In the genomic region with DNA sequence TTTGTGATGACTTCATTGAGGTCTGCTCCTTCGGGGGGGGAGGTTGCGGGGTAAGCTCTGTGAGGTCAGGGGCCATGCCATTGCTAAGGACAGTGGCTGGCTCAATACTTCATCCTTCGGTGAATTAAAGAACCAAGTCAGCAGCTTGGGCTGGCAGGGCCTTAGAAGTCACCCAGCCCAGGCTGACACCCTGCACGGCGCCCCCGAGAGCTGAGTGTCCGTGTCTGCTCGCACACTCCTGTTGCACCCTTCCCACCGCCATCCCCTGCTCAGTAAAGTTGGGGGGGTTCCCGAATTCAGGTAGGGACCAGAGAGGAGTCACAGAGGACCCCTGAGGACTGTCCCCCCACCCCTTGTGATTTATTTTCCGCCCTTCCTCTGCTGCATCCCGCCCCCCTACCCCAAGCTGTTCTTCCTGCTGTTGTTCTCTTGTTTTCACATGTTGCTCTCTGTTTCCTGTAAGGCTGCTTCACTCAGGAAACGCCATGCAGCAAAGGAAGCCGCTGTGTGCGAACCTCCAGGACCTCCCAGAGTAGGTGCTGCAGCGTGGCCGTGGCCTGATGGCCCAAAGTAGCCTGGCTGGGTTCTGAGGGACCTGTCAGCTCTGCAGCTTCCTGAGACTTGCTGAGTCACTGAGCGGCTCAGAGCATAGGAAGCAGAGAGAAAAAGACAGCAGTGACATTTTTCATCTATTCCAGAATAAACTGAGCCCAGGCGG, we compare ENCODE assay signal across 8 cellular contexts. TPM values are rescaled to one million over a fixed set of nuclear protein-coding genes. Genes with fewer than 3 reads are reported as not detected.
A peak's percentile ranks its signal among the peaks of the same experiment; 100 is the strongest.
DNase-seq lines count a peak whose midpoint lies in the region; ATAC-seq, FAIRE-seq and TF ChIP-seq lines count a peak whose summit lies in the region.

No MANE protein-coding gene starts in this region.

- H3K4me2 ChIP-seq in endothelial cell of umbilical vein (ENCODE audit: insufficient read depth, low read length), result peak overlapping the region; percentile 56
- no peak overlapping the region for H3K4me2 ChIP-seq in SK-N-SH

- TF ChIP-seq CTCF in endothelial cell of umbilical vein (IDR thresholded peaks at IDR 0.05; ENCODE audit: extremely low read depth in 1 of 2, insufficient read depth in 1 of 2, low read depth in 1 of 2, low read length in 2 of 2), result no peak
- no peak for TF ChIP-seq CTCF in SK-N-SH (IDR thresholded peaks at IDR 0.05)

- peak; percentile 99 for FAIRE-seq in endothelial cell of umbilical vein (lab: Jason Lieb, UNC)

- H3K9ac ChIP-seq in endothelial cell of umbilical vein (replicated peaks; ENCODE audit: extremely low read depth, insufficient read depth, low read length) (peak overlapping the region; percentile 44), SK-N-SH (no peak overlapping the region)

- peak; percentile 90 for TF ChIP-seq POLR2A in endothelial cell of umbilical vein (IDR thresholded peaks at IDR 0.05; ENCODE audit: low read depth, low read length)

- dilution Hi-C loops in endothelial cell of umbilical vein (cut with MboI; ENCODE audit: extremely low pct_ligation_motif_present, low sequenced_read_pairs), result no loop called here

- TF ChIP-seq EP300 in SK-N-SH (IDR thresholded peaks at IDR 0.05; ENCODE audit: borderline replicate concordance in 1 of 2, low read depth in 1 of 2, low read length in 1 of 2), result no peak

- H4K20me1 ChIP-seq in endothelial cell of umbilical vein (replicated peaks; ENCODE audit: control insufficient read depth, extremely low read depth, insufficient read depth, low read length) (no peaks in the 10 kb centered on the region), SK-N-SH (ENCODE audit: insufficient read depth) (no peaks in the 10 kb centered on the region)

- no peaks in the 10 kb centered on the region for H3K79me2 ChIP-seq in endothelial cell of umbilical vein (ENCODE audit: control insufficient read depth, insufficient read depth, low read length)
- H3K79me2 ChIP-seq in SK-N-SH (ENCODE audit: insufficient read depth), result no peaks in the 10 kb centered on the region

- no peaks in the 10 kb centered on the region for H3K27me3 ChIP-seq in endothelial cell of umbilical vein (ENCODE audit: control insufficient read depth in 2 of 2, insufficient read depth in 2 of 2, low read length in 2 of 2)
- no peaks in the 10 kb centered on the region for H3K27me3 ChIP-seq in SK-N-SH (ENCODE audit: insufficient read depth)

- TF ChIP-seq RAD21 in SK-N-SH (IDR thresholded peaks at IDR 0.05; ENCODE audit: low read length), result no peak

- H3K9me3 ChIP-seq in endothelial cell of umbilical vein (replicated peaks; ENCODE audit: control insufficient read depth, insufficient read depth, low read length), result no peaks in the 10 kb centered on the region
- no peaks in the 10 kb centered on the region for H3K9me3 ChIP-seq in SK-N-SH

- WGBS in SK-N-SH (ENCODE audit: low lambda C conversion rate), result 80% methylated on average over 14 of the region's 19 CpGs

- H3K4me1 ChIP-seq in endothelial cell of umbilical vein (ENCODE audit: control insufficient read depth, extremely low read depth, insufficient read depth, low read length) (peaks cover 33% of the 10 kb centered on the region), SK-N-SH (ENCODE audit: control insufficient read depth in 1 of 2, insufficient read depth in 2 of 2, low read depth in 1 of 2, low read length in 1 of 2) (peaks cover 0 to 8% of the 10 kb centered on the region in 2 experiments; a peak in 1 of 4 replicates)

- H3K27ac ChIP-seq in endothelial cell of umbilical vein (ENCODE audit: insufficient read depth, low read depth, low read length) (peak overlapping the region; percentile 86), skin epidermis (peak overlapping the region in 18 of 21 experiments; percentile 17 to 86 (median 64)), SK-N-SH (ENCODE audit: low read depth in 2 of 2, low read length in 1 of 2) (no peak overlapping the region)

- POLR2A ChIA-PET in endothelial cell of umbilical vein (lab: Charles Lee), result interaction anchor here (1.0 to 1.4 kb wide), 3 partner anchors 10 to 107 kb away, joined by 4 to 9 read pairs (median 5); a partner anchor contains a TSS
- POLR2A ChIA-PET in SK-N-SH (lab: Yijun Ruan, JAX), result no interaction called here

- no peaks in the 10 kb centered on the region for H3F3A ChIP-seq in SK-N-SH (replicated peaks; ENCODE audit: insufficient read depth)

- CTCF ChIA-PET in endothelial cell of umbilical vein (lab: Charles Lee) (interaction anchor here (1.0 to 4.7 kb wide), 11 partner anchors 9 to 230 kb away, joined by 3 to 54 read pairs (median 12); a partner anchor contains a TSS), SK-N-SH (lab: Yijun Ruan, JAX) (interaction anchor here (1.6 to 7.3 kb wide), 5 partner anchors 10 to 45 kb away, joined by 4 to 46 read pairs (median 9); no protein-coding TSS in a partner anchor)

- DNase-seq in GM19238 (ENCODE audit: insufficient read length, low spot score) (peak; percentile 40), endothelial cell of umbilical vein (ENCODE audit: low read depth, low spot score) (peak; percentile 97), SK-N-SH (no peak), pons (ENCODE audit: low spot score) (no peak)
- DNase-seq in activated CD4-positive, alpha-beta T cell treated with anti-CD3 and anti-CD28 coated beads for 48 hours, result peak; percentile 56

- H3K4me3 ChIP-seq in endothelial cell of umbilical vein (replicated peaks in 1 of 3; ENCODE audit: insufficient read depth in 1 of 3, low read depth in 1 of 3, low read length in 3 of 3) (peak overlapping the region in 1 of 3 experiments; percentile 2), skin epidermis (no peak overlapping the region), SK-N-SH (ENCODE audit: low read depth in 2 of 2, low read length in 1 of 2) (no peak overlapping the region)

- no peak for ATAC-seq in GM21528 (IDR thresholded peaks at IDR 0.05; ENCODE audit: low FRiP score, unreplicated experiment)
- no peak for ATAC-seq in GM18870 (IDR thresholded peaks at IDR 0.05; ENCODE audit: unreplicated experiment)

- intact Hi-C loops in endothelial cell of umbilical vein (cut with micrococcal nuclease), result loop anchor here (1.0 to 2.0 kb wide), 3 partner anchors 10 to 15 kb away; a partner anchor contains a TSS

- H2AFZ ChIP-seq in endothelial cell of umbilical vein (ENCODE audit: low read depth, low read length) (peak overlapping the region; percentile 1), SK-N-SH (ENCODE audit: low read depth) (no peak overlapping the region)

- H3K9me2 ChIP-seq in SK-N-SH, result no peaks in the 10 kb centered on the region

- BruUV-seq in endothelial cell of umbilical vein (replicated peaks; lab: Mats Ljungman, UMichigan), result no TSS peak

- H3K36me3 ChIP-seq in endothelial cell of umbilical vein (ENCODE audit: control insufficient read depth in 2 of 2, extremely low read depth in 1 of 2, insufficient read depth in 2 of 2, low read length in 2 of 2), result no peaks in the 10 kb centered on the region
- no peaks in the 10 kb centered on the region for H3K36me3 ChIP-seq in SK-N-SH (replicated peaks in 1 of 2; ENCODE audit: control insufficient read depth in 1 of 2, insufficient read depth in 2 of 2, low read length in 1 of 2)

- H3K9me1 ChIP-seq in endothelial cell of umbilical vein (replicated peaks; ENCODE audit: control insufficient read depth, extremely low read depth, insufficient read depth, low read length), result no peaks in the 10 kb centered on the region

TF ChIP-seq in endothelial cell of umbilical vein, 7 proteins besides CTCF, POLR2A, EP300 and RAD21 (continues in another document):
- TF ChIP-seq GATA2 (IDR thresholded peaks at IDR 0.05; ENCODE audit: insufficient read depth, insufficient read length, low read depth, low read length), result no peak

RNA-seq across cellular contexts. Expression of a gene that starts 14.4 kb away (rescaled TPM):
- total RNA-seq in endothelial cell of umbilical vein, result 0.58 and 0.73 TPM in 2 replicates
- polyA plus RNA-seq in endothelial cell of umbilical vein (1.3 and 1.6 TPM in 2 replicates), SK-N-SH (2012; rRNA removed) (not detected in 2 replicates)
- polyA plus RNA-seq in endothelial cell of umbilical vein (2011; cell fraction: cytosol; rRNA removed), result 0.44 and 0.51 TPM in 2 replicates
- 1.7 and 3.1 TPM in 2 replicates for polyA plus RNA-seq in endothelial cell of umbilical vein (2011; cell fraction: nucleus; rRNA removed)
- 0.05 and 0.31 TPM in 2 replicates for polyA plus RNA-seq in endothelial cell of umbilical vein (2012)
- 0.19 and 1.6 TPM in 2 replicates for polyA minus RNA-seq in endothelial cell of umbilical vein
- polyA minus RNA-seq in endothelial cell of umbilical vein (2011; cell fraction: cytosol; rRNA and poly(A)+ RNA removed), result not detected
- 0.48 and 0.87 TPM in 2 replicates for polyA minus RNA-seq in endothelial cell of umbilical vein (2011; cell fraction: nucleus; rRNA and poly(A)+ RNA removed)
- not detected in 2 replicates for polyA plus RNA-seq in SK-N-SH (2012; cell fraction: cytosol; rRNA removed)
- not detected in 2 replicates for polyA plus RNA-seq in SK-N-SH (2012; cell fraction: nucleus; rRNA removed)

RNA-seq across cellular contexts. Expression of a gene that starts 21.7 kb away (rescaled TPM):
- 0.21 and 0.62 TPM in 2 replicates for total RNA-seq in endothelial cell of umbilical vein
- polyA plus RNA-seq in endothelial cell of umbilical vein, result 0.04 and 0.10 TPM in 2 replicates
- polyA plus RNA-seq in endothelial cell of umbilical vein (2011; cell fraction: cytosol; rRNA removed), result 0.09 and 0.10 TPM in 2 replicates
- polyA plus RNA-seq in endothelial cell of umbilical vein (2011; cell fraction: nucleus; rRNA removed), result 0.21 and 0.25 TPM in 2 replicates
- 0.16 TPM in 1 of 2 replicates, not detected in the other for polyA plus RNA-seq in endothelial cell of umbilical vein (2012)
- 0.05 and 0.40 TPM in 2 replicates for polyA minus RNA-seq in endothelial cell of umbilical vein
- polyA minus RNA-seq in endothelial cell of umbilical vein (2011; cell fraction: cytosol; rRNA and poly(A)+ RNA removed), result not detected
- 0.05 and 0.19 TPM in 2 replicates for polyA minus RNA-seq in endothelial cell of umbilical vein (2011; cell fraction: nucleus; rRNA and poly(A)+ RNA removed)
- polyA plus RNA-seq in SK-N-SH (2012; rRNA removed), result not detected in 2 replicates
- polyA plus RNA-seq in SK-N-SH (2012; cell fraction: cytosol; rRNA removed), result 0.04 and 0.07 TPM in 2 replicates
- not detected in 2 replicates for polyA plus RNA-seq in SK-N-SH (2012; cell fraction: nucleus; rRNA removed)

RNA-seq across cellular contexts. Expression of a gene that starts 45.0 kb away (rescaled TPM):
- not detected in 2 replicates for total RNA-seq in endothelial cell of umbilical vein
- polyA plus RNA-seq in endothelial cell of umbilical vein (not detected in 2 replicates), SK-N-SH (2012; rRNA removed) (not detected in 2 replicates)
- not detected in 2 replicates for polyA plus RNA-seq in endothelial cell of umbilical vein (2011; cell fraction: cytosol; rRNA removed)
- polyA plus RNA-seq in endothelial cell of umbilical vein (2011; cell fraction: nucleus; rRNA removed), result not detected in 2 replicates
- not detected in 2 replicates for polyA plus RNA-seq in endothelial cell of umbilical vein (2012)
- polyA minus RNA-seq in endothelial cell of umbilical vein, result not detected in 2 replicates
- polyA minus RNA-seq in endothelial cell of umbilical vein (2011; cell fraction: cytosol; rRNA and poly(A)+ RNA removed), result not detected
- not detected in 2 replicates for polyA minus RNA-seq in endothelial cell of umbilical vein (2011; cell fraction: nucleus; rRNA and poly(A)+ RNA removed)
- not detected in 2 replicates for polyA plus RNA-seq in SK-N-SH (2012; cell fraction: cytosol; rRNA removed)
- not detected in 2 replicates for polyA plus RNA-seq in SK-N-SH (2012; cell fraction: nucleus; rRNA removed)

Comparison
In these comparisons a context has a peak if more than half of its experiments do, and no peak if none do; other contexts are left out.
1. DNase-seq: peak in GM19238 (single experiment), activated CD4-positive, alpha-beta T cell treated with anti-CD3 and anti-CD28 coated beads for 48 hours (single experiment) and endothelial cell of umbilical vein (single experiment); none in SK-N-SH (single experiment) and pons (single experiment).
2. H3K27ac ChIP-seq: peak in endothelial cell of umbilical vein (single experiment) and skin epidermis (18 of 21); none in SK-N-SH (0 of 2).